8 cellular contexts compared by ENCODE assay signal in the genomic region with DNA sequence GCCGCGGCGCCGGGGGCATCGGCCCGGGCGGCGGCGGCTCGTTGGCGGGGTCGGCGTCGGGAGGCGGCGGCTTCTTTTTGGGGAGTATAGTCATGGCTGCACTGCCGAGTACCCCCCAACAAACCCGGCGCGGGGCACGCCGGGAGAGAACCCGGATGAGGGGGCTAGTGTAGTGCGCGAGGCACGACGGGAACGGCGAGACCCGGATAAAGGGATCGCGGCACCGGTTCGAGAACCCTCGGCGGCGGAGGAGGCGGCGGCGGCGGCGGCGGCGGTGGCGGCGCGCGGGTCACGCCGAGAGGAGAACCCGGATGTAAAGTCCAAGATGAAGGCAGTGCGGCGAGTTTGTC. TPM values are rescaled to one million over a fixed set of nuclear protein-coding genes. Genes with fewer than 3 reads are reported as not detected.
DNase-seq lines count a peak whose midpoint lies in the region; ATAC-seq, FAIRE-seq and TF ChIP-seq lines count a peak whose summit lies in the region.

A gene with protein sequence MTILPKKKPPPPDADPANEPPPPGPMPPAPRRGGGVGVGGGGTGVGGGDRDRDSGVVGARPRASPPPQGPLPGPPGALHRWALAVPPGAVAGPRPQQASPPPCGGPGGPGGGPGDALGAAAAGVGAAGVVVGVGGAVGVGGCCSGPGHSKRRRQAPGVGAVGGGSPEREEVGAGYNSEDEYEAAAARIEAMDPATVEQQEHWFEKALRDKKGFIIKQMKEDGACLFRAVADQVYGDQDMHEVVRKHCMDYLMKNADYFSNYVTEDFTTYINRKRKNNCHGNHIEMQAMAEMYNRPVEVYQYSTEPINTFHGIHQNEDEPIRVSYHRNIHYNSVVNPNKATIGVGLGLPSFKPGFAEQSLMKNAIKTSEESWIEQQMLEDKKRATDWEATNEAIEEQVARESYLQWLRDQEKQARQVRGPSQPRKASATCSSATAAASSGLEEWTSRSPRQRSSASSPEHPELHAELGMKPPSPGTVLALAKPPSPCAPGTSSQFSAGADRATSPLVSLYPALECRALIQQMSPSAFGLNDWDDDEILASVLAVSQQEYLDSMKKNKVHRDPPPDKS (minus strand): TSS at position 131 of the 350 bp plus-strand sequence. CDS start 37 bp downstream, at position 94.

- peaks cover 11% of the 10 kb centered on the region; the same call in 1 of the 2 replicates for H4K20me1 ChIP-seq in OCI-LY3 (ENCODE audit: insufficient read depth, low read length)

- H3K9ac ChIP-seq in OCI-LY3 (ENCODE audit: low read length) = peak within 1 kb of the TSS; percentile 85

- no peaks in the 10 kb centered on the region for H3K36me3 ChIP-seq in ACC112 (ENCODE audit: insufficient read depth, low read length)
- H3K36me3 ChIP-seq in OCI-LY3 (replicated peaks; ENCODE audit: low read depth, low read length) = peaks cover 10% of the 10 kb centered on the region
- no peaks in the 10 kb centered on the region for H3K36me3 ChIP-seq in pancreas
- H3K36me3 ChIP-seq in transverse colon = no peaks in the 10 kb centered on the region

- no peak for TF ChIP-seq EP300 in transverse colon (IDR thresholded peaks at IDR 0.05; ENCODE audit: low read depth)

- ATAC-seq in GM18873 (IDR thresholded peaks at IDR 0.05; ENCODE audit: low FRiP score, unreplicated experiment) = peak; percentile 4
- peak; percentile 32 for ATAC-seq in HG03159 (IDR thresholded peaks at IDR 0.05; ENCODE audit: unreplicated experiment)
- peak; percentile 1 to 17 (median 12) for ATAC-seq in pancreas

- H3K27ac ChIP-seq in ACC112 (ENCODE audit: low read depth, low read length) (peak within 1 kb of the TSS; percentile 100), OCI-LY3 (ENCODE audit: low read length) (peak within 1 kb of the TSS; percentile 95), pancreas (peak within 1 kb of the TSS; percentile 90 to 97 (median 92)), transverse colon (peak within 1 kb of the TSS; percentile 90 to 95 (median 94))

- no peak for FAIRE-seq in pancreas (lab: Jason Lieb, UNC)

- peaks cover 37% of the 10 kb centered on the region for H3K79me2 ChIP-seq in ACC112 (ENCODE audit: control insufficient read depth, insufficient read depth, low read length, unreplicated experiment)
- peaks cover 54% of the 10 kb centered on the region for H3K79me2 ChIP-seq in OCI-LY3 (ENCODE audit: low read length)

- DNase-seq in activated gamma-delta T cell (lab: John Stamatoyannopoulos, UW) (peak; percentile 72), head of caudate nucleus (peak; percentile 35 to 88 (median 74)), pancreas (peak in 4 of 6 donors; percentile 65 to 85 (median 72)), transverse colon (no peak)

- peaks cover 12% of the 10 kb centered on the region for H3K4me1 ChIP-seq in ACC112 (ENCODE audit: control insufficient read depth, insufficient read depth, low read length, unreplicated experiment)
- peaks cover 28% of the 10 kb centered on the region for H3K4me1 ChIP-seq in OCI-LY3 (ENCODE audit: low read length)
- H3K4me1 ChIP-seq in pancreas = peaks cover 0 to 4% (median 0%) of the 10 kb centered on the region in 3 donors
- H3K4me1 ChIP-seq in transverse colon = peaks cover 0 to 43% (median 15%) of the 10 kb centered on the region in 4 donors

- 1 to 37% methylated on average over 37 to 52 of the region's 53 CpGs for WGBS in pancreas, 2 donors
- WGBS in transverse colon (ENCODE audit: low coverage in 1 of 2), 2 donors = 70% methylated on average over 49 of the region's 53 CpGs; no CpG with 5 or more reads in 1 of the 2 donors

- peak within 1 kb of the TSS; percentile 60 for H2AFZ ChIP-seq in ACC112 (ENCODE audit: low read length, unreplicated experiment)
- H2AFZ ChIP-seq in OCI-LY3 (ENCODE audit: low read depth, low read length) = no peak within 1 kb of the TSS; the same call in 1 of the 2 replicates

- intact Hi-C loops in head of caudate nucleus (cut with DNase I) (loop anchor here (5.0 kb wide), 1 partner anchor 85 kb away; a partner anchor contains a TSS), pancreas (cut with DNase I) (no loop called here), transverse colon (cut with DNase I; ENCODE audit: low total_unique reads) (no loop called here)

- in situ Hi-C loops in transverse colon (cut with MboI; ENCODE audit: low pct_ligation_motif_present in 1 of 4, low pct_unique_long_range_greater_than_20kb in 1 of 4, low sequenced_read_pairs in 3 of 4) = no loop called here

- peak within 1 kb of the TSS; percentile 95 for H3K4me2 ChIP-seq in OCI-LY3 (ENCODE audit: low read length)

- peak within 1 kb of the TSS; percentile 94 for H3K4me3 ChIP-seq in ACC112 (ENCODE audit: low read depth, low read length)
- peak within 1 kb of the TSS; percentile 96 for H3K4me3 ChIP-seq in OCI-LY3 (ENCODE audit: low read length)
- peak within 1 kb of the TSS; percentile 28 to 60 (median 50) for H3K4me3 ChIP-seq in pancreas
- H3K4me3 ChIP-seq in transverse colon = peak within 1 kb of the TSS; percentile 52 to 73 (median 62)

- TF ChIP-seq POLR2A in transverse colon (IDR thresholded peaks at IDR 0.05) = no peak

- TF ChIP-seq CTCF in OCI-LY3 (IDR thresholded peaks at IDR 0.05; ENCODE audit: low read depth, low read length) (no peak), pancreas (IDR thresholded peaks at IDR 0.05) (no peak), transverse colon (IDR thresholded peaks at IDR 0.05) (no peak)

- no peaks in the 10 kb centered on the region for H3K27me3 ChIP-seq in ACC112 (ENCODE audit: insufficient read depth, low read length)
- no peaks in the 10 kb centered on the region for H3K27me3 ChIP-seq in OCI-LY3 (ENCODE audit: low read depth, low read length)
- no peaks in the 10 kb centered on the region for H3K27me3 ChIP-seq in pancreas
- no peaks in the 10 kb centered on the region for H3K27me3 ChIP-seq in transverse colon

- H3K9me3 ChIP-seq in OCI-LY3 (ENCODE audit: insufficient read depth, low read length) = no peaks in the 10 kb centered on the region
- no peaks in the 10 kb centered on the region for H3K9me3 ChIP-seq in pancreas
- no peaks in the 10 kb centered on the region for H3K9me3 ChIP-seq in transverse colon

RNA-seq across cellular contexts. Expression of the gene that starts here (rescaled TPM):
- total RNA-seq in pancreas (10 to 100 TPM; 14.2 to 28.7 (median 17.9) TPM), transverse colon (10 to 100 TPM; 39.4 to 96.9 (median 40.6) TPM)
- polyA plus RNA-seq in pancreas = 10 to 100 TPM; 32.5 to 34.3 TPM
